ENCODE assay signal across 9 cellular contexts in genomic region chr7:90157761-90158350, GRCh38. TPM values are rescaled to one million over a fixed set of nuclear protein-coding genes. Genes with fewer than 3 reads are reported as not detected.
A peak's percentile ranks its signal among the peaks of the same experiment; 100 is the strongest.
DNase-seq lines count a peak whose midpoint lies in the region; TF ChIP-seq lines count a peak whose summit lies in the region.
"Not testable (repeated sequence)": the region's sequence is repeated elsewhere in the genome, so short reads cannot be mapped to it uniquely, and the experiment has no call there.
"Had no signal": no experiment of that assay in that cellular context is flagged by ENCODE, and none has a peak within 500 bp of the region (broad histone marks: within the 10 kb centered on the region; RNA-seq: fewer than 3 reads in every experiment).

No MANE protein-coding gene starts in this region.

- not testable (repeated sequence) for H3K18ac ChIP-seq in mesenchymal stem cell (ENCODE audit: low read depth in 1 of 2, low read length in 2 of 2)

- not testable (repeated sequence) for H3K4ac ChIP-seq in mesenchymal stem cell (ENCODE audit: low read depth in 1 of 2, low read length in 2 of 2)

- H3K23ac ChIP-seq in mesenchymal stem cell (ENCODE audit: low read length in 2 of 2), result not testable (repeated sequence)

- H2BK15ac ChIP-seq in mesenchymal stem cell (ENCODE audit: low read depth, poor library complexity, severe bottlenecking), result not testable (repeated sequence)

- not testable (repeated sequence) for H3K14ac ChIP-seq in mesenchymal stem cell (ENCODE audit: low read length in 2 of 2)

- not testable (repeated sequence) for H4K8ac ChIP-seq in mesenchymal stem cell (ENCODE audit: low read length)

- H3K27ac ChIP-seq in 22Rv1, result peak overlapping the region; percentile 75
- H3K27ac ChIP-seq in PC-9, result peak overlapping the region; percentile 49
- not testable (repeated sequence) for H3K27ac ChIP-seq in fibroblast of lung (ENCODE audit: insufficient read depth, low read length); mesenchymal stem cell (ENCODE audit: low read length, poor library complexity, severe bottlenecking)

- not testable (repeated sequence) for BruUV-seq in PC-9 (replicated peaks; lab: Mats Ljungman, UMichigan)

- not testable (repeated sequence) for H3K36me3 ChIP-seq in PC-9 (ENCODE audit: low read depth); fibroblast of lung (ENCODE audit: control insufficient read depth, insufficient read depth, low read length)
- H3K36me3 ChIP-seq in adipocyte (ENCODE audit: control insufficient read depth, insufficient read depth, low read length, severe bottlenecking) (peaks cover 27% of the 10 kb centered on the region), mesenchymal stem cell (ENCODE audit: control insufficient read depth in 1 of 2, insufficient read depth in 2 of 2, low read depth in 1 of 2, low read length in 2 of 2) (peaks cover 0 to 33% of the 10 kb centered on the region in 2 experiments)

- H2BK12ac ChIP-seq in mesenchymal stem cell (ENCODE audit: low read length in 2 of 2), result not testable (repeated sequence)

- H3K9ac ChIP-seq in adipocyte (ENCODE audit: low read length), result peak overlapping the region; percentile 51
- not testable (repeated sequence) for H3K9ac ChIP-seq in fibroblast of lung (ENCODE audit: insufficient read depth, low read length)
- H3K9ac ChIP-seq in mesenchymal stem cell (ENCODE audit: low read length), result peak overlapping the region; percentile 53

- H3K9me2 ChIP-seq in PC-9 (ENCODE audit: insufficient read depth), result not testable (repeated sequence)

- H3K4me2 ChIP-seq in PC-9, result peak overlapping the region; percentile 54
- not testable (repeated sequence) for H3K4me2 ChIP-seq in fibroblast of lung (ENCODE audit: extremely low read depth, insufficient read depth, low read length); mesenchymal stem cell (ENCODE audit: low read length, poor library complexity, severe bottlenecking)

- CTCF ChIA-PET in PC-9 (lab: Charles Lee), result not testable (repeated sequence)

- H3K79me1 ChIP-seq in mesenchymal stem cell (replicated peaks; ENCODE audit: low read length, poor library complexity, severe bottlenecking), result not testable (repeated sequence)

- H2AFZ ChIP-seq in PC-9; fibroblast of lung (ENCODE audit: low read length); mesenchymal stem cell (ENCODE audit: low read depth, low read length): not testable (repeated sequence)

- not testable (repeated sequence) for H4K91ac ChIP-seq in mesenchymal stem cell (ENCODE audit: low read length)

- not testable (repeated sequence) for H3K9me3 ChIP-seq in PC-9 (ENCODE audit: insufficient read depth, low read depth); adipocyte (ENCODE audit: control insufficient read depth, low read length); fibroblast of lung (ENCODE audit: control insufficient read depth, insufficient read depth, low read depth, low read length); mesenchymal stem cell (ENCODE audit: control insufficient read depth, low read length)

- not testable (repeated sequence) for H3K79me2 ChIP-seq in PC-9 (ENCODE audit: low read depth); fibroblast of lung (ENCODE audit: control insufficient read depth, insufficient read depth, low read length)

- not testable (repeated sequence) for H2BK120ac ChIP-seq in mesenchymal stem cell (ENCODE audit: low read depth, low read length)

- POLR2A ChIA-PET in PC-9 (lab: Charles Lee; ENCODE audit: unreplicated experiment), result not testable (repeated sequence)

- TF ChIP-seq CTCF in 22Rv1 (IDR thresholded peaks at IDR 0.05); PC-9 (conservative IDR thresholded peaks at IDR 0.05); fibroblast of lung (conservative IDR thresholded peaks at IDR 0.05 in 1 of 2, IDR thresholded peaks at IDR 0.05 in 1 of 2; ENCODE audit: low read depth in 1 of 2, low read length in 2 of 2): not testable (repeated sequence)

- not testable (repeated sequence) for H3K4me3 ChIP-seq in PC-9; fibroblast of lung (replicated peaks in 1 of 4; ENCODE audit: control extremely low read depth in 1 of 4, insufficient read depth in 1 of 4, low read depth in 3 of 4, low read length in 4 of 4)
- peak overlapping the region; percentile 90 for H3K4me3 ChIP-seq in adipocyte (ENCODE audit: low read length)
- H3K4me3 ChIP-seq in mesenchymal stem cell (ENCODE audit: insufficient read depth in 1 of 2, low read depth in 1 of 2, low read length in 2 of 2), result peak overlapping the region in 1 of 2 experiments; percentile 37

- H3K4me1 ChIP-seq in PC-9 (replicated peaks; ENCODE audit: insufficient read depth) (peaks cover 17% of the 10 kb centered on the region), adipocyte (ENCODE audit: control insufficient read depth, insufficient read depth, low read length) (peaks cover 19% of the 10 kb centered on the region)
- not testable (repeated sequence) for H3K4me1 ChIP-seq in fibroblast of lung (ENCODE audit: control insufficient read depth, extremely low read depth, insufficient read depth, low read length); mesenchymal stem cell (ENCODE audit: control insufficient read depth, insufficient read depth, low read depth, low read length)

- 80% methylated on average over 1 of the region's 4 CpGs for WGBS in mesenchymal stem cell

- H3F3A ChIP-seq in PC-9 (ENCODE audit: insufficient read depth, low read depth), result not testable (repeated sequence)

- not testable (repeated sequence) for H2AK5ac ChIP-seq in mesenchymal stem cell (ENCODE audit: low read length, severe bottlenecking)

- peak; percentile 13 for DNase-seq in Daoy (ENCODE audit: low read depth)
- DNase-seq in HT1080 (ENCODE audit: low read depth), result peak; percentile 59
- peak in 1 of 2 experiments; percentile 61 for DNase-seq in PC-9
- peak; percentile 49 for DNase-seq in adipocyte (ENCODE audit: low read depth)
- peak; percentile 41 for DNase-seq in dermis blood vessel endothelial cell
- peak; percentile 14 to 31 for DNase-seq in fibroblast of lung (ENCODE audit: low read depth in 2 of 2)
- not testable (repeated sequence) for DNase-seq in mesenchymal stem cell

- intact Hi-C loops in PC-9 (cut with micrococcal nuclease; ENCODE audit: unreplicated experiment), result loop anchor here (10.0 kb wide), 1 partner anchor 467 kb away; no protein-coding TSS in a partner anchor

- not testable (repeated sequence) for H4K20me1 ChIP-seq in PC-9 (ENCODE audit: insufficient read depth); fibroblast of lung (ENCODE audit: control insufficient read depth, extremely low read depth, insufficient read depth, low read length)

- H3K27me3 ChIP-seq in PC-9 (ENCODE audit: insufficient read depth, low read depth); adipocyte (replicated peaks; ENCODE audit: control insufficient read depth, insufficient read depth, low read length); fibroblast of lung (ENCODE audit: control insufficient read depth, insufficient read depth, low read length); mesenchymal stem cell (ENCODE audit: control insufficient read depth in 1 of 2, insufficient read depth in 1 of 2, low read length in 2 of 2): not testable (repeated sequence)

- not testable (repeated sequence) for H2BK5ac ChIP-seq in mesenchymal stem cell (ENCODE audit: low read depth, low read length, poor library complexity, severe bottlenecking)

RNA-seq across cellular contexts. Expression of gene STEAP1, which starts 3.6 kb away (rescaled TPM):
- 24.9 and 28.5 TPM in 2 replicates for total RNA-seq in Daoy (2014; rRNA removed; shearing (Covaris generic))
- 34.7 and 50.3 TPM in 2 replicates for total RNA-seq in HT1080 (2014; rRNA removed; shearing (Covaris generic))
- 19.9 and 31.5 TPM in 2 replicates for polyA plus RNA-seq in HT1080 (2015; cell fraction: cytosol; rRNA removed)
- polyA plus RNA-seq in HT1080 (2015; cell fraction: nucleus; rRNA removed), result 25.1 and 30.4 TPM in 2 replicates
- total RNA-seq in PC-9 (2021), result 6.3 and 6.5 TPM in 2 replicates
- 11.1 and 27.6 TPM in 2 replicates for total RNA-seq in dermis blood vessel endothelial cell
- 60.9 and 69.9 TPM in 2 replicates for total RNA-seq in fibroblast of lung
- 26.1 and 57.0 TPM in 2 replicates for polyA plus RNA-seq in fibroblast of lung
- polyA plus RNA-seq in fibroblast of lung (2012), result 12.5 and 34.2 TPM in 2 replicates
- 1.7 TPM in 1 of 2 replicates, not detected in the other for polyA minus RNA-seq in fibroblast of lung (ENCODE audit: low replicate concordance)
- not detected for polyA plus RNA-seq in mesenchymal stem cell (2013, experiment 1 of 2)
- 0.12 TPM for polyA plus RNA-seq in mesenchymal stem cell (2013, experiment 2 of 2)
- total RNA-seq: CD4-positive, alpha-beta memory T cell had no signal
- polyA plus RNA-seq: CD4-positive, alpha-beta memory T cell had no signal

RNA-seq across cellular contexts. Expression of gene STEAP2, which starts 53.7 kb away (rescaled TPM):
- total RNA-seq in Daoy (2014; rRNA removed; shearing (Covaris generic)), result 4.9 and 5.2 TPM in 2 replicates
- total RNA-seq in HT1080 (2014; rRNA removed; shearing (Covaris generic)), result 6.7 and 8.6 TPM in 2 replicates
- polyA plus RNA-seq in HT1080 (2015; cell fraction: cytosol; rRNA removed), result 8.0 and 9.0 TPM in 2 replicates
- polyA plus RNA-seq in HT1080 (2015; cell fraction: nucleus; rRNA removed), result 21.0 and 23.8 TPM in 2 replicates
- total RNA-seq in PC-9 (2021) (10.1 and 10.4 TPM in 2 replicates), dermis blood vessel endothelial cell (1.4 and 1.7 TPM in 2 replicates), fibroblast of lung (26.3 and 29.8 TPM in 2 replicates)
- 11.4 and 16.5 TPM in 2 replicates for polyA plus RNA-seq in fibroblast of lung
- 4.2 and 5.9 TPM in 2 replicates for polyA plus RNA-seq in fibroblast of lung (2012)
- 1.6 and 3.3 TPM in 2 replicates for polyA minus RNA-seq in fibroblast of lung (ENCODE audit: low replicate concordance)
- polyA plus RNA-seq in mesenchymal stem cell (2013, experiment 1 of 2), result 0.04 TPM
- polyA plus RNA-seq in mesenchymal stem cell (2013, experiment 2 of 2), result under 0.01 TPM
- polyA plus RNA-seq: CD4-positive, alpha-beta memory T cell had no signal
